In the genomic region with DNA sequence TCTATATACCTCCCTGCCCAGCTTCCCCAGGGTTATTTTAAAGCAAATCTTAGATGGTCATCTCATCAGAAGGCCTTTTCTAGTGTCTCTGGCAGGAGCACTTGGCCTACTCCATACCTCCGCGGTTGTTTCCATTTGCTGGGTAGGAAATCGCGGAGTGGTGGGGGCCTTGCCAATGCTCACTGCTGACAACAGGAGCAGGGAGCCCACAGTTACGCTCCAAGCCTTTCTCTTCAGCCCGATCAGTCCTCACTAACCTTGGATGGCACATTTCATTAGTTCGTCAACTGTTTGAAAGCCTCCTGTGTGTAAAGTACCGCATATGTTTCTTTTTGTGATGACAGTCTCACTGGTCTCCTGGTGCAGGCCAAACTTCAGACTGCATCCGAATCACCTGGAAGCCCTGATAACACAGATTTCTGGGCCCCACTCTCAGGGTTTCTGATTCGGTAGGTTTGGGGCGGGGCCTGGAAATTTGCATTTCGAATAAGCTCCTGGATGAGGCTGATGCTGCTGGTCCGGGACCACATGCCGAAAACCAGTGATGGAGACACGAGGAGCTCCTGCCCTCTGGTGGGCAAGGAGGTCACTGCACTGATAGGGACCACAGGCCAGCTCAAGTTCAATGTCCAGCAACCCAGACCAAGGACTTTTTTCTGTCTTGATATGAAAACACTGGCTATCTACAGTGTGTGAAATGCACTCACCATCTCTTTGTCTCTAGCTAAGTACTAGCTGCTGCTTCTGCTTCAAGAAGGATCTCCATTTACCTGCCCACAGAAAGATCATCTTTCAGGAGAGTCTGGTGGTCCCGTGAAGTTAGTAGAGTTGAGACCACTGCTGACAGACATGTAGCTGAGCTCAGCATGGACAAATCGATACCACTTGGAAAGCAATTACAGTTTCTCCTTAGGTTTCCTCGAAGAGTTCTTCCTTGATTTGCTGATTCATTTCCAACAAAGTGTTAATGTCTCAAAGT, we compare ENCODE assay signal across 8 cellular contexts. TPM values are rescaled to one million over a fixed set of nuclear protein-coding genes. Genes with fewer than 3 reads are reported as not detected.
DNase-seq lines count a peak whose midpoint lies in the region; ATAC-seq and TF ChIP-seq lines count a peak whose summit lies in the region.

No MANE protein-coding gene starts in this region.

- peaks cover 12% of the 10 kb centered on the region for H3K27me3 Mint-ChIP-seq in CD4-positive, CD25-positive, alpha-beta regulatory T cell

- no peaks in the 10 kb centered on the region for H3K9me3 Mint-ChIP-seq in CD4-positive, CD25-positive, alpha-beta regulatory T cell

- H3K27ac Mint-ChIP-seq in CD4-positive, CD25-positive, alpha-beta regulatory T cell = no peak overlapping the region

- TF ChIP-seq POLR2A in adrenal gland (IDR thresholded peaks at IDR 0.05) (no peak), prostate gland (IDR thresholded peaks at IDR 0.05) (no peak)

- DNase-seq in CD4-positive, CD25-positive, alpha-beta regulatory T cell = peak in 2 of 3 donors; percentile 6 to 26
- DNase-seq in SK-N-DZ (ENCODE audit: low spot score) = peak; percentile 71
- peak; percentile 58 to 89 (median 77) for DNase-seq in adrenal gland
- peak; percentile 73 for DNase-seq in left cardiac atrium
- peak; percentile 49 for DNase-seq in prostate gland (ENCODE audit: low spot score)
- no peak for DNase-seq in GDM1 (lab: John Stamatoyannopoulos, UW)

- H3K4me3 Mint-ChIP-seq in CD4-positive, CD25-positive, alpha-beta regulatory T cell = peak overlapping the region in 1 of 4 donors; percentile 8

- TF ChIP-seq CTCF in adrenal gland (IDR thresholded peaks at IDR 0.05) (peak; percentile 69 to 88 (median 79)), prostate gland (IDR thresholded peaks at IDR 0.05) (peak; percentile 60 to 80 (median 76))

- ATAC-seq in CD4-positive, CD25-positive, alpha-beta regulatory T cell (ENCODE audit: low read depth in 2 of 2) = peak; percentile 37 to 60
- ATAC-seq in GM19025 (IDR thresholded peaks at IDR 0.05; ENCODE audit: low read depth, unreplicated experiment) (peak; percentile 63), HG03439 (IDR thresholded peaks at IDR 0.05; ENCODE audit: unreplicated experiment) (peak; percentile 92), left cardiac atrium (peak; percentile 68 to 86)

- H3K9me3 ChIP-seq in CD4-positive, CD25-positive, alpha-beta regulatory T cell (ENCODE audit: control insufficient read depth in 2 of 2, low read length in 2 of 2) = no peaks in the 10 kb centered on the region
- H3K9me3 ChIP-seq in adrenal gland (replicated peaks in 1 of 3) = no peaks in the 10 kb centered on the region
- H3K9me3 ChIP-seq in prostate gland = no peaks in the 10 kb centered on the region

- no peak overlapping the region for H3K4me3 ChIP-seq in CD4-positive, CD25-positive, alpha-beta regulatory T cell (ENCODE audit: low read depth, low read length)
- no peak overlapping the region for H3K4me3 ChIP-seq in adrenal gland
- H3K4me3 ChIP-seq in prostate gland = no peak overlapping the region

- H3K27ac ChIP-seq in CD4-positive, CD25-positive, alpha-beta regulatory T cell (ENCODE audit: insufficient read depth, low read length, poor library complexity, severe bottlenecking) = no peak overlapping the region
- H3K27ac ChIP-seq in adrenal gland (no peak overlapping the region), prostate gland (no peak overlapping the region)

- no peaks in the 10 kb centered on the region for H3K36me3 ChIP-seq in CD4-positive, CD25-positive, alpha-beta regulatory T cell (ENCODE audit: control insufficient read depth, insufficient read depth, low read length)
- no peaks in the 10 kb centered on the region for H3K36me3 ChIP-seq in adrenal gland (replicated peaks in 1 of 2)
- no peaks in the 10 kb centered on the region for H3K36me3 ChIP-seq in prostate gland

- H3K4me1 Mint-ChIP-seq in CD4-positive, CD25-positive, alpha-beta regulatory T cell = peaks cover 0 to 4% (median 0%) of the 10 kb centered on the region in 4 donors

- H3K36me3 Mint-ChIP-seq in CD4-positive, CD25-positive, alpha-beta regulatory T cell = no peaks in the 10 kb centered on the region

- H3K4me1 ChIP-seq in CD4-positive, CD25-positive, alpha-beta regulatory T cell (ENCODE audit: control insufficient read depth, insufficient read depth, low read length, poor library complexity, severe bottlenecking) = no peaks in the 10 kb centered on the region
- no peaks in the 10 kb centered on the region for H3K4me1 ChIP-seq in adrenal gland (replicated peaks in 1 of 2)
- no peaks in the 10 kb centered on the region for H3K4me1 ChIP-seq in prostate gland (replicated peaks)

- H3K27me3 ChIP-seq in CD4-positive, CD25-positive, alpha-beta regulatory T cell (ENCODE audit: control insufficient read depth, insufficient read depth, low read length) = no peaks in the 10 kb centered on the region
- no peaks in the 10 kb centered on the region for H3K27me3 ChIP-seq in adrenal gland
- no peaks in the 10 kb centered on the region for H3K27me3 ChIP-seq in prostate gland (replicated peaks; ENCODE audit: insufficient read depth)

- 47 to 64% (median 57%) methylated on average over 14 to 18 of the region's 18 CpGs for WGBS in adrenal gland, 4 donors
- 56% methylated on average over 18 of the region's 18 CpGs for WGBS in prostate gland

- intact Hi-C loops in adrenal gland (cut with DNase I) (no loop called here), left cardiac atrium (cut with DNase I) (no loop called here), prostate gland (cut with DNase I) (no loop called here)

RNA-seq across cellular contexts. Expression of a gene that starts 14.0 kb away (rescaled TPM):
- 0.47 TPM for total RNA-seq in CD4-positive, CD25-positive, alpha-beta regulatory T cell
- not detected for polyA plus RNA-seq in CD4-positive, CD25-positive, alpha-beta regulatory T cell
- polyA plus RNA-seq in SK-N-DZ (2014; cell fraction: cytosol; rRNA removed) = 0.06 TPM in 1 of 2 replicates, not detected in the other
- 0.08 TPM in 1 of 2 replicates, not detected in the other for polyA plus RNA-seq in SK-N-DZ (2014; cell fraction: nucleus; rRNA removed)
- total RNA-seq in adrenal gland (1 to 10 TPM in 1 of 8 donors, under 1 TPM in 7; 0.14 to 1.4 (median 0.53) TPM), left cardiac atrium (under 1 TPM; 0.12 to 0.24 TPM), prostate gland (1 to 10 TPM; 1.3 to 4.9 TPM)
- 1 to 10 TPM in 1 of 3 donors, under 1 TPM in 2; 0.24 to 1.4 (median 0.26) TPM for polyA plus RNA-seq in adrenal gland
